ENCODE assay signal across 2 cellular contexts in the genomic region with DNA sequence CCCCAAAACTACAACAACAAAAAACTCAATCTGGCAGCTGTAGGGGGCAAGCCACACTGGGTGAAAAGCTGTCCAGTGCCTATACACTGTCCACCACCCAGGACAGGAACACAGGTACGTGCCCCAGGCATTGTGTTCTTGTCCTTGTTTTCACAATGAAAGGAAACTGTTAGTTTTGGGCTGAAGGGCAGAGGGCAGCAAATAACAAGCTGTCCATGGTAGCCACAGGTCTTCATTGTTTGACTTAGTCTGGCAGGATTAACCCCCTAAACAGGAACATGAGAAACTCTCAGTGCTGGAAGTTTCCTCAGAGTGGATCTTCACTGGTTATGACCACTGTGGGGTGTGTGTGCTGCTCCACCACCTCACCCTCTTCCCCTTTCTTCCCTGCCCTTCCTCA.
A peak's percentile ranks its signal among the peaks of the same experiment; 100 is the strongest.
TF ChIP-seq lines count a peak whose summit lies in the region.

No MANE protein-coding gene starts in this region.

TF ChIP-seq in GM23338, 12 proteins besides CTCF, POLR2A, EP300 and RAD21:
- no peak for TF ChIP-seq CREB1 (CRISPR knock-in tag; IDR thresholded peaks at IDR 0.05; ENCODE audit: low read depth)
- TF ChIP-seq, protein P1, sequence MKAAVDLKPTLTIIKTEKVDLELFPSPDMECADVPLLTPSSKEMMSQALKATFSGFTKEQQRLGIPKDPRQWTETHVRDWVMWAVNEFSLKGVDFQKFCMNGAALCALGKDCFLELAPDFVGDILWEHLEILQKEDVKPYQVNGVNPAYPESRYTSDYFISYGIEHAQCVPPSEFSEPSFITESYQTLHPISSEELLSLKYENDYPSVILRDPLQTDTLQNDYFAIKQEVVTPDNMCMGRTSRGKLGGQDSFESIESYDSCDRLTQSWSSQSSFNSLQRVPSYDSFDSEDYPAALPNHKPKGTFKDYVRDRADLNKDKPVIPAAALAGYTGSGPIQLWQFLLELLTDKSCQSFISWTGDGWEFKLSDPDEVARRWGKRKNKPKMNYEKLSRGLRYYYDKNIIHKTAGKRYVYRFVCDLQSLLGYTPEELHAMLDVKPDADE (IDR thresholded peaks at IDR 0.05): no peak
- TF ChIP-seq, protein P2, sequence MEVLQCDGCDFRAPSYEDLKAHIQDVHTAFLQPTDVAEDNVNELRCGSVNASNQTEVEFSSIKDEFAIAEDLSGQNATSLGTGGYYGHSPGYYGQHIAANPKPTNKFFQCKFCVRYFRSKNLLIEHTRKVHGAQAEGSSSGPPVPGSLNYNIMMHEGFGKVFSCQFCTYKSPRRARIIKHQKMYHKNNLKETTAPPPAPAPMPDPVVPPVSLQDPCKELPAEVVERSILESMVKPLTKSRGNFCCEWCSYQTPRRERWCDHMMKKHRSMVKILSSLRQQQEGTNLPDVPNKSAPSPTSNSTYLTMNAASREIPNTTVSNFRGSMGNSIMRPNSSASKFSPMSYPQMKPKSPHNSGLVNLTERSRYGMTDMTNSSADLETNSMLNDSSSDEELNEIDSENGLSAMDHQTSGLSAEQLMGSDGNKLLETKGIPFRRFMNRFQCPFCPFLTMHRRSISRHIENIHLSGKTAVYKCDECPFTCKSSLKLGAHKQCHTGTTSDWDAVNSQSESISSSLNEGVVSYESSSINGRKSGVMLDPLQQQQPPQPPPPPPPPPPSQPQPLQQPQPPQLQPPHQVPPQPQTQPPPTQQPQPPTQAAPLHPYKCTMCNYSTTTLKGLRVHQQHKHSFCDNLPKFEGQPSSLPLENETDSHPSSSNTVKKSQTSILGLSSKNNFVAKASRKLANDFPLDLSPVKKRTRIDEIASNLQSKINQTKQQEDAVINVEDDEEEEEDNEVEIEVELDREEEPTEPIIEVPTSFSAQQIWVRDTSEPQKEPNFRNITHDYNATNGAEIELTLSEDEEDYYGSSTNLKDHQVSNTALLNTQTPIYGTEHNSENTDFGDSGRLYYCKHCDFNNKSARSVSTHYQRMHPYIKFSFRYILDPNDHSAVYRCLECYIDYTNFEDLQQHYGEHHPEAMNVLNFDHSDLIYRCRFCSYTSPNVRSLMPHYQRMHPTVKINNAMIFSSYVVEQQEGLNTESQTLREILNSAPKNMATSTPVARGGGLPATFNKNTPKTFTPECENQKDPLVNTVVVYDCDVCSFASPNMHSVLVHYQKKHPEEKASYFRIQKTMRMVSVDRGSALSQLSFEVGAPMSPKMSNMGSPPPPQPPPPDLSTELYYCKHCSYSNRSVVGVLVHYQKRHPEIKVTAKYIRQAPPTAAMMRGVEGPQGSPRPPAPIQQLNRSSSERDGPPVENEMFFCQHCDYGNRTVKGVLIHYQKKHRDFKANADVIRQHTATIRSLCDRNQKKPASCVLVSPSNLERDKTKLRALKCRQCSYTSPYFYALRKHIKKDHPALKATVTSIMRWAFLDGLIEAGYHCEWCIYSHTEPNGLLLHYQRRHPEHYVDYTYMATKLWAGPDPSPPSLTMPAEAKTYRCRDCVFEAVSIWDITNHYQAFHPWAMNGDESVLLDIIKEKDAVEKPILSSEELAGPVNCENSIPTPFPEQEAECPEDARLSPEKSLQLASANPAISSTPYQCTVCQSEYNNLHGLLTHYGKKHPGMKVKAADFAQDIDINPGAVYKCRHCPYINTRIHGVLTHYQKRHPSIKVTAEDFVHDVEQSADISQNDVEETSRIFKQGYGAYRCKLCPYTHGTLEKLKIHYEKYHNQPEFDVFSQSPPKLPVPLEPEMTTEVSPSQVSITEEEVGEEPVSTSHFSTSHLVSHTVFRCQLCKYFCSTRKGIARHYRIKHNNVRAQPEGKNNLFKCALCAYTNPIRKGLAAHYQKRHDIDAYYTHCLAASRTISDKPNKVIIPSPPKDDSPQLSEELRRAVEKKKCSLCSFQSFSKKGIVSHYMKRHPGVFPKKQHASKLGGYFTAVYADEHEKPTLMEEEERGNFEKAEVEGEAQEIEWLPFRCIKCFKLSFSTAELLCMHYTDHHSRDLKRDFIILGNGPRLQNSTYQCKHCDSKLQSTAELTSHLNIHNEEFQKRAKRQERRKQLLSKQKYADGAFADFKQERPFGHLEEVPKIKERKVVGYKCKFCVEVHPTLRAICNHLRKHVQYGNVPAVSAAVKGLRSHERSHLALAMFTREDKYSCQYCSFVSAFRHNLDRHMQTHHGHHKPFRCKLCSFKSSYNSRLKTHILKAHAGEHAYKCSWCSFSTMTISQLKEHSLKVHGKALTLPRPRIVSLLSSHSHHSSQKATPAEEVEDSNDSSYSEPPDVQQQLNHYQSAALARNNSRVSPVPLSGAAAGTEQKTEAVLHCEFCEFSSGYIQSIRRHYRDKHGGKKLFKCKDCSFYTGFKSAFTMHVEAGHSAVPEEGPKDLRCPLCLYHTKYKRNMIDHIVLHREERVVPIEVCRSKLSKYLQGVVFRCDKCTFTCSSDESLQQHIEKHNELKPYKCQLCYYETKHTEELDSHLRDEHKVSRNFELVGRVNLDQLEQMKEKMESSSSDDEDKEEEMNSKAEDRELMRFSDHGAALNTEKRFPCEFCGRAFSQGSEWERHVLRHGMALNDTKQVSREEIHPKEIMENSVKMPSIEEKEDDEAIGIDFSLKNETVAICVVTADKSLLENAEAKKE (CRISPR knock-in tag; IDR thresholded peaks at IDR 0.05): no peak
- TF ChIP-seq, protein P3, sequence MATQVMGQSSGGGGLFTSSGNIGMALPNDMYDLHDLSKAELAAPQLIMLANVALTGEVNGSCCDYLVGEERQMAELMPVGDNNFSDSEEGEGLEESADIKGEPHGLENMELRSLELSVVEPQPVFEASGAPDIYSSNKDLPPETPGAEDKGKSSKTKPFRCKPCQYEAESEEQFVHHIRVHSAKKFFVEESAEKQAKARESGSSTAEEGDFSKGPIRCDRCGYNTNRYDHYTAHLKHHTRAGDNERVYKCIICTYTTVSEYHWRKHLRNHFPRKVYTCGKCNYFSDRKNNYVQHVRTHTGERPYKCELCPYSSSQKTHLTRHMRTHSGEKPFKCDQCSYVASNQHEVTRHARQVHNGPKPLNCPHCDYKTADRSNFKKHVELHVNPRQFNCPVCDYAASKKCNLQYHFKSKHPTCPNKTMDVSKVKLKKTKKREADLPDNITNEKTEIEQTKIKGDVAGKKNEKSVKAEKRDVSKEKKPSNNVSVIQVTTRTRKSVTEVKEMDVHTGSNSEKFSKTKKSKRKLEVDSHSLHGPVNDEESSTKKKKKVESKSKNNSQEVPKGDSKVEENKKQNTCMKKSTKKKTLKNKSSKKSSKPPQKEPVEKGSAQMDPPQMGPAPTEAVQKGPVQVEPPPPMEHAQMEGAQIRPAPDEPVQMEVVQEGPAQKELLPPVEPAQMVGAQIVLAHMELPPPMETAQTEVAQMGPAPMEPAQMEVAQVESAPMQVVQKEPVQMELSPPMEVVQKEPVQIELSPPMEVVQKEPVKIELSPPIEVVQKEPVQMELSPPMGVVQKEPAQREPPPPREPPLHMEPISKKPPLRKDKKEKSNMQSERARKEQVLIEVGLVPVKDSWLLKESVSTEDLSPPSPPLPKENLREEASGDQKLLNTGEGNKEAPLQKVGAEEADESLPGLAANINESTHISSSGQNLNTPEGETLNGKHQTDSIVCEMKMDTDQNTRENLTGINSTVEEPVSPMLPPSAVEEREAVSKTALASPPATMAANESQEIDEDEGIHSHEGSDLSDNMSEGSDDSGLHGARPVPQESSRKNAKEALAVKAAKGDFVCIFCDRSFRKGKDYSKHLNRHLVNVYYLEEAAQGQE (IDR thresholded peaks at IDR 0.05; ENCODE audit: unreplicated experiment): peak; percentile 13
- no peak for TF ChIP-seq NANOG (IDR thresholded peaks at IDR 0.05; ENCODE audit: borderline replicate concordance)
- no peak for TF ChIP-seq JUNB (IDR thresholded peaks at IDR 0.05; ENCODE audit: unreplicated experiment)

TF ChIP-seq in H1, 55 proteins besides CTCF, POLR2A, EP300 and RAD21:
- TF ChIP-seq CHD2 (IDR thresholded peaks at IDR 0.05; ENCODE audit: low read length) (no peak), SIX5 (IDR thresholded peaks at IDR 0.05; ENCODE audit: low read depth, low read length) (no peak), SRF (IDR thresholded peaks at IDR 0.05; ENCODE audit: low read depth, low read length) (no peak), TCF12 (IDR thresholded peaks at IDR 0.05; ENCODE audit: low read depth, low read length) (no peak), PHF8 (conservative IDR thresholded peaks at IDR 0.05; ENCODE audit: low read depth, low read length) (no peak), JUND (IDR thresholded peaks at IDR 0.05; ENCODE audit: low read length) (no peak), GABPA (IDR thresholded peaks at IDR 0.05; ENCODE audit: borderline replicate concordance, insufficient read depth, low read length) (no peak), SAP30 (IDR thresholded peaks at IDR 0.05; ENCODE audit: insufficient read depth, insufficient replicate concordance, low read length) (no peak), EGR1 (IDR thresholded peaks at IDR 0.05; ENCODE audit: borderline replicate concordance, low read depth, low read length) (no peak), FOSL1 (IDR thresholded peaks at IDR 0.05; ENCODE audit: insufficient read depth, low read depth, low read length) (no peak), RBBP5 (IDR thresholded peaks at IDR 0.05; ENCODE audit: borderline replicate concordance, low read depth, low read length) (no peak), RNF2 (IDR thresholded peaks at IDR 0.05; ENCODE audit: borderline replicate concordance, low read depth, low read length, missing control alignments, poor library complexity, severe bottlenecking) (no peak), BRCA1 (IDR thresholded peaks at IDR 0.05; ENCODE audit: low read depth, low read length) (no peak), SP4 (IDR thresholded peaks at IDR 0.05; ENCODE audit: low read length) (no peak), SIRT6 (IDR thresholded peaks at IDR 0.05; ENCODE audit: low read length) (no peak), RFX5 (IDR thresholded peaks at IDR 0.05; ENCODE audit: borderline replicate concordance, low read depth, low read length) (no peak)
- TF ChIP-seq, protein P4, sequence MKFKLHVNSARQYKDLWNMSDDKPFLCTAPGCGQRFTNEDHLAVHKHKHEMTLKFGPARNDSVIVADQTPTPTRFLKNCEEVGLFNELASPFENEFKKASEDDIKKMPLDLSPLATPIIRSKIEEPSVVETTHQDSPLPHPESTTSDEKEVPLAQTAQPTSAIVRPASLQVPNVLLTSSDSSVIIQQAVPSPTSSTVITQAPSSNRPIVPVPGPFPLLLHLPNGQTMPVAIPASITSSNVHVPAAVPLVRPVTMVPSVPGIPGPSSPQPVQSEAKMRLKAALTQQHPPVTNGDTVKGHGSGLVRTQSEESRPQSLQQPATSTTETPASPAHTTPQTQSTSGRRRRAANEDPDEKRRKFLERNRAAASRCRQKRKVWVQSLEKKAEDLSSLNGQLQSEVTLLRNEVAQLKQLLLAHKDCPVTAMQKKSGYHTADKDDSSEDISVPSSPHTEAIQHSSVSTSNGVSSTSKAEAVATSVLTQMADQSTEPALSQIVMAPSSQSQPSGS (IDR thresholded peaks at IDR 0.05; ENCODE audit: low read length): no peak
